17 cellular contexts compared by ENCODE assay signal in genomic region chr10:3137958-3138726, GRCh38. TPM values are rescaled to one million over a fixed set of nuclear protein-coding genes. Genes with fewer than 3 reads are reported as not detected.
DNase-seq lines count a peak whose midpoint lies in the region; ATAC-seq and TF ChIP-seq lines count a peak whose summit lies in the region.
"Had no signal": no experiment of that assay in that cellular context is flagged by ENCODE, and none has a peak within 500 bp of the region (broad histone marks: within the 10 kb centered on the region; RNA-seq: fewer than 3 reads in every experiment).

No MANE protein-coding gene starts in this region.

- WGBS in psoas muscle, 3 donors: 91 to 94% (median 94%) methylated on average over 41 of the region's 41 CpGs

- no peaks in the 10 kb centered on the region for H3K27me3 ChIP-seq in right atrium auricular region
- H3K27me3 ChIP-seq in psoas muscle (ENCODE audit: insufficient read depth in 3 of 3, low read length in 2 of 3): no peaks in the 10 kb centered on the region

- DNase-seq in right atrium auricular region (ENCODE audit: low spot score) (no peak), Right ventricle myocardium superior (no peak), psoas muscle (no peak), coronary artery (ENCODE audit: low spot score) (no peak), NCI-H2227 treated with DMSO at 0.1 percent for 48 hours (lab: John Stamatoyannopoulos, UW) (no peak)
- DNase-seq: activated B cell treated with CpG ODN at 0.5 μM for 24 hours; activated CD4-positive, alpha-beta T cell treated with anti-CD3 and anti-CD28 coated beads, Interleukin-2, amount 50 U/mL, for 4 hours; activated T-cell treated with anti-CD3 and anti-CD28 coated beads for 4 hours; CD4-positive, alpha-beta T cell; effector memory CD4-positive, alpha-beta T cell; kidney; NCI-H187; NCI-H748 treated with DMSO at 0.1 percent for 48 hours; T-helper 9 cell had no signal

- H3K36me3 ChIP-seq in right atrium auricular region: peaks cover 99% of the 10 kb centered on the region
- peaks cover 2 to 96% of the 10 kb centered on the region in 2 donors for H3K36me3 ChIP-seq in psoas muscle (ENCODE audit: insufficient read depth in 1 of 2, low read depth in 1 of 2)

- no peak overlapping the region for H3K4me3 ChIP-seq in right atrium auricular region
- no peak overlapping the region for H3K4me3 ChIP-seq in psoas muscle
- H3K4me3 ChIP-seq in coronary artery: no peak overlapping the region

- intact Hi-C loops in Right ventricle myocardium superior (cut with DNase I): no loop called here
- intact Hi-C loops in psoas muscle (cut with DNase I): loop anchor here in 1 of 2 donors (2.0 kb wide), 1 partner anchor 31 kb away; no protein-coding TSS in a partner anchor

- H3K27ac ChIP-seq in right atrium auricular region (peak overlapping the region; percentile 61 to 80), cingulate gyrus (ENCODE audit: low read depth, low read length) (peak overlapping the region; percentile 60), psoas muscle (peak overlapping the region; percentile 87), coronary artery (peak overlapping the region in 1 of 2 donors; percentile 23)

- H3K9me3 ChIP-seq in right atrium auricular region (no peaks in the 10 kb centered on the region), psoas muscle (no peaks in the 10 kb centered on the region)

- ATAC-seq in Right ventricle myocardium superior (ENCODE audit: poor library complexity) (no peak), psoas muscle (no peak), GM21367 (IDR thresholded peaks at IDR 0.05; ENCODE audit: unreplicated experiment) (no peak)
- ATAC-seq: activated naive CD4-positive, alpha-beta T cell treated with anti-CD3 and anti-CD28 coated beads, Interleukin-2, amount 50 U/mL, for 72 hours had no signal

- H3K4me1 ChIP-seq in right atrium auricular region: peaks cover 0 to 32% of the 10 kb centered on the region in 2 donors
- peaks cover 18% of the 10 kb centered on the region for H3K4me1 ChIP-seq in psoas muscle

- no peak for TF ChIP-seq CTCF in right atrium auricular region (IDR thresholded peaks at IDR 0.05)
- TF ChIP-seq CTCF in psoas muscle (IDR thresholded peaks at IDR 0.05): no peak
- TF ChIP-seq CTCF in coronary artery (IDR thresholded peaks at IDR 0.05): no peak

RNA-seq across cellular contexts. Expression of gene PITRM1, which starts 34.4 kb away (rescaled TPM):
- total RNA-seq in right atrium auricular region: 10 to 100 TPM; 68.3 to 89.6 TPM
- total RNA-seq in Right ventricle myocardium superior: 84.4 TPM
- 100 to 1,000 TPM in 2 of 4 donors, 10 to 100 TPM in 2; 74.5 to 112 (median 94.2) TPM for total RNA-seq in psoas muscle
- 10 to 100 TPM; 51.0 to 79.3 (median 68.3) TPM for polyA plus RNA-seq in psoas muscle
